In genomic region chr7:125490167-125490566, GRCh38 we compare ENCODE assay signal across 30 cellular contexts.
"Had no signal": no experiment of that assay in that cellular context is flagged by ENCODE, and none has a peak within 500 bp of the region (broad histone marks: within the 10 kb centered on the region; RNA-seq: fewer than 3 reads in every experiment).

No MANE protein-coding gene starts in this region.

- H3K27ac ChIP-seq: adrenal gland, ascending aorta, body of pancreas, brain microvascular endothelial cell, breast epithelium, cardiac muscle cell had no signal

- FAIRE-seq: astrocyte, bronchial epithelial cell had no signal

- H3K27me3 ChIP-seq: adrenal gland, ascending aorta, body of pancreas, brain microvascular endothelial cell, breast epithelium, cardiac muscle cell had no signal

- H3K9me3 ChIP-seq: adrenal gland, ascending aorta, body of pancreas, breast epithelium had no signal

- DNase-seq: activated effector memory CD4-positive, alpha-beta T cell treated with anti-CD3 and anti-CD28 coated beads, Interleukin-2, amount 50 U/mL, for 16 hours; activated effector memory CD4-positive, alpha-beta T cell treated with Interleukin-2 at 50 U/mL for 16 hours; activated gamma-delta T cell; activated gamma-delta T cell treated with Interleukin-2 at 50 U/mL for 16 hours; activated naive CD4-positive, alpha-beta T cell; activated naive CD4-positive, alpha-beta T cell treated with anti-CD3 and anti-CD28 coated beads for 36 hours; activated naive CD4-positive, alpha-beta T cell treated with anti-CD3 and anti-CD28 coated beads, Interleukin-2, amount 10 ng/mL, durations not matched to agents 7 days and 5 days; activated naive CD4-positive, alpha-beta T cell treated with anti-CD3 and anti-CD28 coated beads, Interleukin-2, amount 50 U/mL, for 16 hours; activated naive CD4-positive, alpha-beta T cell treated with Interleukin-2 at 50 U/mL for 16 hours; activated naive CD8-positive, alpha-beta T cell treated with anti-CD3 and anti-CD28 coated beads for 36 hours; activated naive CD8-positive, alpha-beta T cell treated with anti-CD3 and anti-CD28 coated beads, Interleukin-2, amount 10 ng/mL, durations not matched to agents 7 days and 5 days; activated naive CD8-positive, alpha-beta T cell treated with anti-CD3 and anti-CD28 coated beads, Interleukin-2, amount 50 U/mL, for 24 hours; activated T-cell treated with anti-CD3 and anti-CD28 coated beads, Interleukin-2, amount 50 U/mL, for 24 hours; activated T-cell treated with anti-CD3 and anti-CD28 coated beads, Interleukin-2, amount 50 U/mL, for 4 hours; activated T-cell treated with anti-CD3 and anti-CD28 coated beads, Interleukin-2, amount 50 U/mL, for 48 hours; activated T-cell treated with anti-CD3 and anti-CD28 coated beads, Interleukin-2, amount 50 U/mL, for 72 hours; adrenal gland; amniotic stem cell; aorta; body of pancreas; brain microvascular endothelial cell; central memory CD4-positive, alpha-beta T cell; cerebellar nuclear complex had no signal

- ATAC-seq: activated naive CD4-positive, alpha-beta T cell treated with anti-CD3 and anti-CD28 coated beads, Interleukin-2, amount 50 U/mL, for 72 hours; activated naive CD8-positive, alpha-beta T cell treated with anti-CD3 and anti-CD28 coated beads, Interleukin-2, amount 50 U/mL, for 24 hours; activated T-cell treated with anti-CD3 and anti-CD28 coated beads, Interleukin-2, amount 50 U/mL, for 4 hours; activated T-cell treated with anti-CD3 and anti-CD28 coated beads, Interleukin-2, amount 50 U/mL, for 72 hours; activated T-helper 17 cell treated with anti-CD3 and anti-CD28 coated beads, Interleukin-2, amount 50 U/mL, for 72 hours; body of pancreas had no signal

- H3K4me3 ChIP-seq: adrenal gland, ascending aorta, body of pancreas, breast epithelium, cardiac muscle cell had no signal

- H3K36me3 ChIP-seq: adrenal gland, ascending aorta, brain microvascular endothelial cell, breast epithelium, cardiac muscle cell had no signal

- H3K4me1 ChIP-seq: adrenal gland, ascending aorta, body of pancreas, breast epithelium had no signal
